1 cellular context compared by ENCODE assay signal in genomic region chr1:21022279-21023040, GRCh38.
TF ChIP-seq lines count a peak whose summit lies in the region.

No MANE protein-coding gene starts in this region.

TF ChIP-seq in HepG2, 621 proteins besides CTCF, POLR2A, EP300 and RAD21 (continued from another document and continues in another):
- TF ChIP-seq ZNF281 (CRISPR knock-in tag; IDR thresholded peaks at IDR 0.05; ENCODE audit: borderline replicate concordance) (no peak; the same call in 1 of the 2 replicates), BRCA1 (CRISPR knock-in tag; IDR thresholded peaks at IDR 0.05) (no peak), GATAD2A (CRISPR knock-in tag; IDR thresholded peaks at IDR 0.05) (peak; percentile 88), SALL2 (CRISPR knock-in tag; IDR thresholded peaks at IDR 0.05) (no peak), HNRNPK (IDR thresholded peaks at IDR 0.05; ENCODE audit: low read depth, low read length, poor library complexity, severe bottlenecking) (no peak), CEBPG (CRISPR knock-in tag; IDR thresholded peaks at IDR 0.05) (0 out of 2 replicates have a peak, but pooled peaks have one; percentile 7), ZNF746 (CRISPR knock-in tag; IDR thresholded peaks at IDR 0.05) (no peak), U2AF2 (IDR thresholded peaks at IDR 0.05; ENCODE audit: low read depth, low read length) (no peak), AFF4 (CRISPR knock-in tag; IDR thresholded peaks at IDR 0.05) (no peak), ZNF34 (CRISPR knock-in tag; IDR thresholded peaks at IDR 0.05; ENCODE audit: borderline replicate concordance) (0 out of 2 replicates have a peak, but pooled peaks have one; percentile 31), GABPA (IDR thresholded peaks at IDR 0.05; ENCODE audit: low read depth, low read length) (no peak), GABPA (CRISPR knock-in tag; IDR thresholded peaks at IDR 0.05; ENCODE audit: low read depth) (peak; percentile 77; the same call in 1 of the 2 replicates), E2F1 (CRISPR knock-in tag; IDR thresholded peaks at IDR 0.05) (no peak), SIN3B (IDR thresholded peaks at IDR 0.05; ENCODE audit: low read length) (no peak), THAP7 (CRISPR knock-in tag; IDR thresholded peaks at IDR 0.05) (no peak), ERF (CRISPR knock-in tag; IDR thresholded peaks at IDR 0.05) (peak; percentile 51; the same call in 1 of the 2 replicates), ZNF788 (CRISPR knock-in tag; IDR thresholded peaks at IDR 0.05; ENCODE audit: borderline replicate concordance) (no peak), ZNF275 (CRISPR knock-in tag; IDR thresholded peaks at IDR 0.05; ENCODE audit: borderline replicate concordance) (no peak), THYN1 (CRISPR knock-in tag; IDR thresholded peaks at IDR 0.05; ENCODE audit: borderline replicate concordance, low read depth) (no peak), ZFP82 (CRISPR knock-in tag; IDR thresholded peaks at IDR 0.05; ENCODE audit: borderline replicate concordance) (no peak), NR2F1 (CRISPR knock-in tag; IDR thresholded peaks at IDR 0.05) (no peak), ZNF691 (CRISPR knock-in tag; IDR thresholded peaks at IDR 0.05; ENCODE audit: borderline replicate concordance, low read depth) (no peak), SNAPC2 (CRISPR knock-in tag; IDR thresholded peaks at IDR 0.05) (no peak), HNF4A (CRISPR knock-in tag; IDR thresholded peaks at IDR 0.05) (peak; percentile 27; the same call in 1 of the 2 replicates)
- TF ChIP-seq, protein P1, sequence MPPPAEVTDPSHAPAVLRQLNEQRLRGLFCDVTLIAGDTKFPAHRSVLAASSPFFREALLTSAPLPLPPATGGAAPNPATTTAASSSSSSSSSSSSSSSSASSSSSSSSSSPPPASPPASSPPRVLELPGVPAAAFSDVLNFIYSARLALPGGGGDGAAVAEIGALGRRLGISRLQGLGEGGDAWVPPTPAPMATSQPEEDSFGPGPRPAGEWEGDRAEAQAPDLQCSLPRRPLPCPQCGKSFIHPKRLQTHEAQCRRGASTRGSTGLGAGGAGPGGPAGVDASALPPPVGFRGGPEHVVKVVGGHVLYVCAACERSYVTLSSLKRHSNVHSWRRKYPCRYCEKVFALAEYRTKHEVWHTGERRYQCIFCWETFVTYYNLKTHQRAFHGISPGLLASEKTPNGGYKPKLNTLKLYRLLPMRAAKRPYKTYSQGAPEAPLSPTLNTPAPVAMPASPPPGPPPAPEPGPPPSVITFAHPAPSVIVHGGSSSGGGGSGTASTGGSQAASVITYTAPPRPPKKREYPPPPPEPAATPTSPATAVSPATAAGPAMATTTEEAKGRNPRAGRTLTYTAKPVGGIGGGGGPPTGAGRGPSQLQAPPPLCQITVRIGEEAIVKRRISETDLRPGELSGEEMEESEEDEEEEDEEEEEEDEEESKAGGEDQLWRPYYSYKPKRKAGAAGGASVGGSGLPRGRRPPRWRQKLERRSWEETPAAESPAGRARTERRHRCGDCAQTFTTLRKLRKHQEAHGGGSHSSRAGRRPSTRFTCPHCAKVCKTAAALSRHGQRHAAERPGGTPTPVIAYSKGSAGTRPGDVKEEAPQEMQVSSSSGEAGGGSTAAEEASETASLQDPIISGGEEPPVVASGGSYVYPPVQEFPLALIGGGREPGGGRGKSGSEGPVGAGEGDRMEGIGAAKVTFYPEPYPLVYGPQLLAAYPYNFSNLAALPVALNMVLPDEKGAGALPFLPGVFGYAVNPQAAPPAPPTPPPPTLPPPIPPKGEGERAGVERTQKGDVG (CRISPR knock-in tag; IDR thresholded peaks at IDR 0.05; ENCODE audit: borderline replicate concordance): no peak
- TF ChIP-seq, protein P2, sequence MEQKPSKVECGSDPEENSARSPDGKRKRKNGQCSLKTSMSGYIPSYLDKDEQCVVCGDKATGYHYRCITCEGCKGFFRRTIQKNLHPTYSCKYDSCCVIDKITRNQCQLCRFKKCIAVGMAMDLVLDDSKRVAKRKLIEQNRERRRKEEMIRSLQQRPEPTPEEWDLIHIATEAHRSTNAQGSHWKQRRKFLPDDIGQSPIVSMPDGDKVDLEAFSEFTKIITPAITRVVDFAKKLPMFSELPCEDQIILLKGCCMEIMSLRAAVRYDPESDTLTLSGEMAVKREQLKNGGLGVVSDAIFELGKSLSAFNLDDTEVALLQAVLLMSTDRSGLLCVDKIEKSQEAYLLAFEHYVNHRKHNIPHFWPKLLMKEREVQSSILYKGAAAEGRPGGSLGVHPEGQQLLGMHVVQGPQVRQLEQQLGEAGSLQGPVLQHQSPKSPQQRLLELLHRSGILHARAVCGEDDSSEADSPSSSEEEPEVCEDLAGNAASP (CRISPR knock-in tag; IDR thresholded peaks at IDR 0.05; ENCODE audit: borderline replicate concordance): peak; percentile 41; the same call in 1 of the 2 replicates
- TF ChIP-seq, protein P3, sequence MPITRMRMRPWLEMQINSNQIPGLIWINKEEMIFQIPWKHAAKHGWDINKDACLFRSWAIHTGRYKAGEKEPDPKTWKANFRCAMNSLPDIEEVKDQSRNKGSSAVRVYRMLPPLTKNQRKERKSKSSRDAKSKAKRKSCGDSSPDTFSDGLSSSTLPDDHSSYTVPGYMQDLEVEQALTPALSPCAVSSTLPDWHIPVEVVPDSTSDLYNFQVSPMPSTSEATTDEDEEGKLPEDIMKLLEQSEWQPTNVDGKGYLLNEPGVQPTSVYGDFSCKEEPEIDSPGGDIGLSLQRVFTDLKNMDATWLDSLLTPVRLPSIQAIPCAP (CRISPR knock-in tag; IDR thresholded peaks at IDR 0.05; ENCODE audit: low read depth): no peak
- TF ChIP-seq, protein P4, sequence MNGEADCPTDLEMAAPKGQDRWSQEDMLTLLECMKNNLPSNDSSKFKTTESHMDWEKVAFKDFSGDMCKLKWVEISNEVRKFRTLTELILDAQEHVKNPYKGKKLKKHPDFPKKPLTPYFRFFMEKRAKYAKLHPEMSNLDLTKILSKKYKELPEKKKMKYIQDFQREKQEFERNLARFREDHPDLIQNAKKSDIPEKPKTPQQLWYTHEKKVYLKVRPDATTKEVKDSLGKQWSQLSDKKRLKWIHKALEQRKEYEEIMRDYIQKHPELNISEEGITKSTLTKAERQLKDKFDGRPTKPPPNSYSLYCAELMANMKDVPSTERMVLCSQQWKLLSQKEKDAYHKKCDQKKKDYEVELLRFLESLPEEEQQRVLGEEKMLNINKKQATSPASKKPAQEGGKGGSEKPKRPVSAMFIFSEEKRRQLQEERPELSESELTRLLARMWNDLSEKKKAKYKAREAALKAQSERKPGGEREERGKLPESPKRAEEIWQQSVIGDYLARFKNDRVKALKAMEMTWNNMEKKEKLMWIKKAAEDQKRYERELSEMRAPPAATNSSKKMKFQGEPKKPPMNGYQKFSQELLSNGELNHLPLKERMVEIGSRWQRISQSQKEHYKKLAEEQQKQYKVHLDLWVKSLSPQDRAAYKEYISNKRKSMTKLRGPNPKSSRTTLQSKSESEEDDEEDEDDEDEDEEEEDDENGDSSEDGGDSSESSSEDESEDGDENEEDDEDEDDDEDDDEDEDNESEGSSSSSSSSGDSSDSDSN (CRISPR knock-in tag; IDR thresholded peaks at IDR 0.05): no peak
- TF ChIP-seq, protein P5, sequence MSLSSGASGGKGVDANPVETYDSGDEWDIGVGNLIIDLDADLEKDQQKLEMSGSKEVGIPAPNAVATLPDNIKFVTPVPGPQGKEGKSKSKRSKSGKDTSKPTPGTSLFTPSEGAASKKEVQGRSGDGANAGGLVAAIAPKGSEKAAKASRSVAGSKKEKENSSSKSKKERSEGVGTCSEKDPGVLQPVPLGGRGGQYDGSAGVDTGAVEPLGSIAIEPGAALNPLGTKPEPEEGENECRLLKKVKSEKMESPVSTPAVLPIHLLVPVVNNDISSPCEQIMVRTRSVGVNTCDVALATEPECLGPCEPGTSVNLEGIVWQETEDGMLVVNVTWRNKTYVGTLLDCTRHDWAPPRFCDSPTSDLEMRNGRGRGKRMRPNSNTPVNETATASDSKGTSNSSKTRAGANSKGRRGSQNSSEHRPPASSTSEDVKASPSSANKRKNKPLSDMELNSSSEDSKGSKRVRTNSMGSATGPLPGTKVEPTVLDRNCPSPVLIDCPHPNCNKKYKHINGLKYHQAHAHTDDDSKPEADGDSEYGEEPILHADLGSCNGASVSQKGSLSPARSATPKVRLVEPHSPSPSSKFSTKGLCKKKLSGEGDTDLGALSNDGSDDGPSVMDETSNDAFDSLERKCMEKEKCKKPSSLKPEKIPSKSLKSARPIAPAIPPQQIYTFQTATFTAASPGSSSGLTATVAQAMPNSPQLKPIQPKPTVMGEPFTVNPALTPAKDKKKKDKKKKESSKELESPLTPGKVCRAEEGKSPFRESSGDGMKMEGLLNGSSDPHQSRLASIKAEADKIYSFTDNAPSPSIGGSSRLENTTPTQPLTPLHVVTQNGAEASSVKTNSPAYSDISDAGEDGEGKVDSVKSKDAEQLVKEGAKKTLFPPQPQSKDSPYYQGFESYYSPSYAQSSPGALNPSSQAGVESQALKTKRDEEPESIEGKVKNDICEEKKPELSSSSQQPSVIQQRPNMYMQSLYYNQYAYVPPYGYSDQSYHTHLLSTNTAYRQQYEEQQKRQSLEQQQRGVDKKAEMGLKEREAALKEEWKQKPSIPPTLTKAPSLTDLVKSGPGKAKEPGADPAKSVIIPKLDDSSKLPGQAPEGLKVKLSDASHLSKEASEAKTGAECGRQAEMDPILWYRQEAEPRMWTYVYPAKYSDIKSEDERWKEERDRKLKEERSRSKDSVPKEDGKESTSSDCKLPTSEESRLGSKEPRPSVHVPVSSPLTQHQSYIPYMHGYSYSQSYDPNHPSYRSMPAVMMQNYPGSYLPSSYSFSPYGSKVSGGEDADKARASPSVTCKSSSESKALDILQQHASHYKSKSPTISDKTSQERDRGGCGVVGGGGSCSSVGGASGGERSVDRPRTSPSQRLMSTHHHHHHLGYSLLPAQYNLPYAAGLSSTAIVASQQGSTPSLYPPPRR (CRISPR knock-in tag; IDR thresholded peaks at IDR 0.05; ENCODE audit: borderline replicate concordance): peak; percentile 35; the same call in 1 of the 2 replicates
